In genomic region chr5:141822134-141822533, GRCh38 we compare ENCODE assay signal across 10 cellular contexts. TPM values are rescaled to one million over a fixed set of nuclear protein-coding genes. Genes with fewer than 3 reads are reported as not detected.
A peak's percentile ranks its signal among the peaks of the same experiment; 100 is the strongest.
DNase-seq lines count a peak whose midpoint lies in the region; ATAC-seq and TF ChIP-seq lines count a peak whose summit lies in the region.
"Had no signal": no experiment of that assay in that cellular context is flagged by ENCODE, and none has a peak within 500 bp of the region (broad histone marks: within the 10 kb centered on the region; RNA-seq: fewer than 3 reads in every experiment).

No MANE protein-coding gene starts in this region.

- no peak overlapping the region for H3K4me3 Mint-ChIP-seq in GM23338
- no peak overlapping the region for H3K4me3 Mint-ChIP-seq in activated T-cell treated with anti-CD3 and anti-CD28 coated beads, Interleukin-2, amount 50 U/mL, for 72 hours
- H3K4me3 Mint-ChIP-seq: dendritic cell treated with granulocyte-macrophage colony-stimulating factor and Interleukin-4, amounts not matched to agents 40 ng/mL and 50 ng/mL, for 4 days had no signal

- in situ Hi-C loops in brain microvascular endothelial cell (cut with HindIII; ENCODE audit: low pct_ligation_motif_present, low sequenced_read_pairs): no loop called here

- H3K27ac Mint-ChIP-seq in GM23338: peak overlapping the region; percentile 99
- H3K27ac Mint-ChIP-seq in activated T-cell treated with anti-CD3 and anti-CD28 coated beads, Interleukin-2, amount 50 U/mL, for 72 hours: no peak overlapping the region
- H3K27ac Mint-ChIP-seq: dendritic cell treated with granulocyte-macrophage colony-stimulating factor and Interleukin-4, amounts not matched to agents 40 ng/mL and 50 ng/mL, for 4 days had no signal

- H3K9me2 ChIP-seq in GM23338 (ENCODE audit: insufficient read depth): no peaks in the 10 kb centered on the region

- H3K9me3 Mint-ChIP-seq in GM23338: peaks cover 6% of the 10 kb centered on the region; the same call in 1 of the 3 replicates
- no peaks in the 10 kb centered on the region for H3K9me3 Mint-ChIP-seq in activated T-cell treated with anti-CD3 and anti-CD28 coated beads, Interleukin-2, amount 50 U/mL, for 72 hours
- H3K9me3 Mint-ChIP-seq: dendritic cell treated with granulocyte-macrophage colony-stimulating factor and Interleukin-4, amounts not matched to agents 40 ng/mL and 50 ng/mL, for 4 days had no signal

- peaks cover 22% of the 10 kb centered on the region for H3K27me3 Mint-ChIP-seq in GM23338 (ENCODE audit: insufficient read depth, low read depth, poor library complexity)
- H3K27me3 Mint-ChIP-seq in activated T-cell treated with anti-CD3 and anti-CD28 coated beads, Interleukin-2, amount 50 U/mL, for 72 hours (ENCODE audit: low read depth): peaks cover 13% of the 10 kb centered on the region

- H3K4me1 ChIP-seq in GM23338 (ENCODE audit: insufficient read depth) (peaks cover 62% of the 10 kb centered on the region), heart left ventricle (peaks cover 0 to 41% (median 15%) of the 10 kb centered on the region in 12 donors), smooth muscle cell (ENCODE audit: low read depth) (peaks cover 26% of the 10 kb centered on the region)

- H3F3A ChIP-seq in GM23338 (replicated peaks; ENCODE audit: low read depth) (peaks cover 21% of the 10 kb centered on the region), smooth muscle cell (ENCODE audit: low read depth) (no peaks in the 10 kb centered on the region)

- H3K27ac ChIP-seq in GM23338 (ENCODE audit: low read depth) (peak overlapping the region; percentile 86), VCaP (peak overlapping the region; percentile 68), heart left ventricle (peak overlapping the region; percentile 43 to 78 (median 59)), smooth muscle cell (ENCODE audit: low read depth) (peak overlapping the region; percentile 78), brain microvascular endothelial cell (no peak overlapping the region)

- H3K9ac ChIP-seq in smooth muscle cell (ENCODE audit: low read depth): no peak overlapping the region

- TF ChIP-seq POLR2A in heart left ventricle (IDR thresholded peaks at IDR 0.05): no peak

- no peaks in the 10 kb centered on the region for H3K36me3 ChIP-seq in GM23338 (ENCODE audit: insufficient read depth)
- H3K36me3 ChIP-seq in heart left ventricle: no peaks in the 10 kb centered on the region
- no peaks in the 10 kb centered on the region for H3K36me3 ChIP-seq in smooth muscle cell (ENCODE audit: low read depth)
- H3K36me3 ChIP-seq in brain microvascular endothelial cell (replicated peaks): no peaks in the 10 kb centered on the region

- H3K27me3 ChIP-seq in GM23338 (ENCODE audit: insufficient read depth) (no peaks in the 10 kb centered on the region), heart left ventricle (peaks cover 0 to 3% (median 0%) of the 10 kb centered on the region in 9 donors), smooth muscle cell (ENCODE audit: low read depth) (no peaks in the 10 kb centered on the region), brain microvascular endothelial cell (replicated peaks) (no peaks in the 10 kb centered on the region)

- H2AFZ ChIP-seq in GM23338 (no peak overlapping the region), smooth muscle cell (ENCODE audit: low read depth) (no peak overlapping the region)

- TF ChIP-seq CTCF in GM23338 (conservative IDR thresholded peaks at IDR 0.05; ENCODE audit: low read depth in 2 of 2) (no peak), VCaP (conservative IDR thresholded peaks at IDR 0.05) (no peak), heart left ventricle (IDR thresholded peaks at IDR 0.05) (no peak), smooth muscle cell (IDR thresholded peaks at IDR 0.05; ENCODE audit: borderline replicate concordance, insufficient read depth, poor library complexity, severe bottlenecking) (no peak), brain microvascular endothelial cell (IDR thresholded peaks at IDR 0.05; ENCODE audit: low read depth, low read length, missing control alignments) (no peak)

- H3K4me2 ChIP-seq in GM23338: peak overlapping the region; percentile 33; the same call in 1 of the 2 replicates
- peak overlapping the region; percentile 26 for H3K4me2 ChIP-seq in smooth muscle cell

- H3K9me3 ChIP-seq in heart left ventricle: no peaks in the 10 kb centered on the region
- no peaks in the 10 kb centered on the region for H3K9me3 ChIP-seq in smooth muscle cell (replicated peaks; ENCODE audit: low read depth)

- DNase-seq in GM23338 (ENCODE audit: low spot score) (peak; percentile 3), heart left ventricle (peak in 3 of 5 donors; percentile 31 to 76 (median 45)), smooth muscle cell (lab: John Stamatoyannopoulos, UW; ENCODE audit: unreplicated experiment) (no peak), ecto neural progenitor cell (ENCODE audit: low spot score) (no peak), brain microvascular endothelial cell (no peak)
- DNase-seq in activated T-cell treated with anti-CD3 and anti-CD28 coated beads, Interleukin-2, amount 50 U/mL, for 72 hours: no peak

- H4K20me1 ChIP-seq in GM23338 (replicated peaks; ENCODE audit: insufficient read depth) (no peaks in the 10 kb centered on the region), smooth muscle cell (ENCODE audit: low read depth) (no peaks in the 10 kb centered on the region)

- H3K79me2 ChIP-seq in GM23338 (replicated peaks; ENCODE audit: insufficient read depth) (no peaks in the 10 kb centered on the region), smooth muscle cell (ENCODE audit: low read depth) (no peaks in the 10 kb centered on the region)

- WGBS in heart left ventricle, 4 donors: 28 to 40% (median 37%) methylated on average over 2 of the region's 2 CpGs
- 88% methylated on average over 2 of the region's 2 CpGs for WGBS in smooth muscle cell (ENCODE audit: low lambda C conversion rate)

- H3K4me3 ChIP-seq in GM23338 (no peak overlapping the region), heart left ventricle (no peak overlapping the region), smooth muscle cell (no peak overlapping the region), brain microvascular endothelial cell (ENCODE audit: low read depth, low read length) (no peak overlapping the region)

- peaks cover 3% of the 10 kb centered on the region; the same call in 1 of the 3 replicates for H3K36me3 Mint-ChIP-seq in GM23338 (ENCODE audit: low read depth)
- no peaks in the 10 kb centered on the region for H3K36me3 Mint-ChIP-seq in activated T-cell treated with anti-CD3 and anti-CD28 coated beads, Interleukin-2, amount 50 U/mL, for 72 hours (ENCODE audit: insufficient read depth in 2 of 2)

- ATAC-seq in GM23338 (no peak), heart left ventricle (peak; percentile 36 to 73 (median 52)), HG03280 (IDR thresholded peaks at IDR 0.05; ENCODE audit: unreplicated experiment) (no peak)
- no peak for ATAC-seq in activated T-cell treated with anti-CD3 and anti-CD28 coated beads, Interleukin-2, amount 50 U/mL, for 72 hours (replicated peaks in 1 of 2)

- intact Hi-C loops in heart left ventricle (cut with DNase I): loop anchor here in 1 of 10 donors (5.0 kb wide), 1 partner anchor 50 kb away; no protein-coding TSS in a partner anchor

- H3K4me1 Mint-ChIP-seq in GM23338: peaks cover 71% of the 10 kb centered on the region
- H3K4me1 Mint-ChIP-seq in activated T-cell treated with anti-CD3 and anti-CD28 coated beads, Interleukin-2, amount 50 U/mL, for 72 hours (ENCODE audit: low read depth): no peaks in the 10 kb centered on the region

TF ChIP-seq in GM23338, 12 proteins besides CTCF, POLR2A, EP300 and RAD21 (continues in another document):
- TF ChIP-seq EZH2phosphoT487 (IDR thresholded peaks at IDR 0.05; ENCODE audit: unreplicated experiment) (no peak), POLR2AphosphoS5 (IDR thresholded peaks at IDR 0.05; ENCODE audit: low read depth) (no peak), CREB1 (CRISPR knock-in tag; IDR thresholded peaks at IDR 0.05; ENCODE audit: low read depth) (no peak), EZH2 (IDR thresholded peaks at IDR 0.05; ENCODE audit: low read depth, unreplicated experiment) (no peak), NANOG (IDR thresholded peaks at IDR 0.05; ENCODE audit: borderline replicate concordance) (no peak)
- TF ChIP-seq, protein P1, sequence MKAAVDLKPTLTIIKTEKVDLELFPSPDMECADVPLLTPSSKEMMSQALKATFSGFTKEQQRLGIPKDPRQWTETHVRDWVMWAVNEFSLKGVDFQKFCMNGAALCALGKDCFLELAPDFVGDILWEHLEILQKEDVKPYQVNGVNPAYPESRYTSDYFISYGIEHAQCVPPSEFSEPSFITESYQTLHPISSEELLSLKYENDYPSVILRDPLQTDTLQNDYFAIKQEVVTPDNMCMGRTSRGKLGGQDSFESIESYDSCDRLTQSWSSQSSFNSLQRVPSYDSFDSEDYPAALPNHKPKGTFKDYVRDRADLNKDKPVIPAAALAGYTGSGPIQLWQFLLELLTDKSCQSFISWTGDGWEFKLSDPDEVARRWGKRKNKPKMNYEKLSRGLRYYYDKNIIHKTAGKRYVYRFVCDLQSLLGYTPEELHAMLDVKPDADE (IDR thresholded peaks at IDR 0.05): no peak

RNA-seq across cellular contexts. Expression of gene PCDH1, which starts 56.1 kb away (rescaled TPM):
- 155 and 183 TPM in 2 replicates for total RNA-seq in GM23338 (2014; rRNA removed; shearing (Covaris generic))
- polyA plus RNA-seq in GM23338 (2016; fragmentation: Nextera tagmentation; extraction: Ambion mirVana) (26.2 and 27.8 TPM in 2 replicates), heart left ventricle (10 to 100 TPM; 13.5 to 25.8 TPM), smooth muscle cell (2.5 and 3.1 TPM in 2 replicates)
- total RNA-seq in heart left ventricle (100 to 1,000 TPM in 1 of 9 donors, 10 to 100 TPM in 8; 10.2 to 106 (median 19.2) TPM), smooth muscle cell (4.5 and 14.7 TPM in 2 replicates)
- total RNA-seq in activated T-cell treated with anti-CD3 and anti-CD28 coated beads, Interleukin-2, amount 50 U/mL, for 72 hours: under 1 TPM in 1 of 2 donors, not detected in 1; 0.25 TPM
- total RNA-seq: activated CD8-positive, alpha-beta memory T cell treated with anti-CD3 and anti-CD28 coated beads for 36 hours had no signal

Comparison
In these comparisons a context has a peak if more than half of its experiments do, and no peak if none do; other contexts are left out.
1. ATAC-seq: peak in heart left ventricle (4 of 4); none in GM23338 (single experiment), HG03280 (single experiment) and activated T-cell treated with anti-CD3 and anti-CD28 coated beads, Interleukin-2, amount 50 U/mL, for 72 hours (0 of 2).
2. DNase-seq: peak in GM23338 (single experiment) and heart left ventricle (3 of 5); none in smooth muscle cell (single experiment), ecto neural progenitor cell (single experiment), brain microvascular endothelial cell (single experiment) and activated T-cell treated with anti-CD3 and anti-CD28 coated beads, Interleukin-2, amount 50 U/mL, for 72 hours (0 of 2).